Comparison of ENCODE assay signal across 15 cellular contexts in genomic region chrX:103656623-103657022, GRCh38. TPM values are rescaled to one million over a fixed set of nuclear protein-coding genes. Genes with fewer than 3 reads are reported as not detected.
DNase-seq lines count a peak whose midpoint lies in the region; ATAC-seq, FAIRE-seq and TF ChIP-seq lines count a peak whose summit lies in the region.
"Had no signal": no experiment of that assay in that cellular context is flagged by ENCODE, and none has a peak within 500 bp of the region (broad histone marks: within the 10 kb centered on the region; RNA-seq: fewer than 3 reads in every experiment).

No MANE protein-coding gene starts in this region.

- FAIRE-seq in GM12891 (lab: Jason Lieb, UNC) = no peak
- FAIRE-seq: A204.1, endometrium had no signal

- peak overlapping the region; percentile 44; the same call in 1 of the 2 replicates for H3K27ac ChIP-seq in HCT116 (ENCODE audit: low read depth, low read length)
- H3K27ac ChIP-seq: sigmoid colon, tibial artery had no signal

- TF ChIP-seq CTCF in HCT116 (IDR thresholded peaks at IDR 0.05 in 2 of 3, conservative IDR thresholded peaks at IDR 0.05 in 1 of 3; ENCODE audit: borderline replicate concordance in 1 of 3, insufficient read depth in 1 of 3, low read depth in 2 of 3, low read length in 2 of 3) = no peak

- no peaks in the 10 kb centered on the region for H4K20me1 ChIP-seq in HCT116 (ENCODE audit: insufficient read depth)

- no TSS peak for BruUV-seq in HCT116 (replicated peaks; lab: Mats Ljungman, UMichigan)

- CTCF ChIA-PET in HCT116 (lab: Charles Lee) = no interaction called here

- TF ChIP-seq POLR2A in HCT116 (IDR thresholded peaks at IDR 0.05; ENCODE audit: borderline replicate concordance, extremely low read depth, insufficient read depth, insufficient read length) = no peak
- TF ChIP-seq POLR2A in GM12891 (IDR thresholded peaks at IDR 0.05; ENCODE audit: low read depth, low read length) = no peak

- peak; percentile 18 for DNase-seq in 8988T
- peak; percentile 60 for DNase-seq in HCT116 (ENCODE audit: low read depth, low spot score)
- peak; percentile 72 for DNase-seq in SW480 (ENCODE audit: low spot score)
- DNase-seq in foreskin melanocyte = peak; percentile 77
- DNase-seq in G401 (ENCODE audit: low spot score) = no peak
- no peak for DNase-seq in GM12891 (ENCODE audit: insufficient read length, low spot score)
- DNase-seq: activated T-cell treated with anti-CD3 and anti-CD28 coated beads, Interleukin-2, amount 50 U/mL, for 48 hours; SHP77; sigmoid colon; tibial artery had no signal

- H3K79me2 ChIP-seq in HCT116 (ENCODE audit: insufficient read depth, low read length) = no peaks in the 10 kb centered on the region

- no peaks in the 10 kb centered on the region for H3K36me3 ChIP-seq in HCT116 (ENCODE audit: control insufficient read depth in 1 of 2, insufficient read depth in 2 of 2, low read length in 2 of 2)
- H3K36me3 ChIP-seq: sigmoid colon, tibial artery had no signal

- H3K9ac ChIP-seq in HCT116 (ENCODE audit: low read length) = no peak overlapping the region

- no peaks in the 10 kb centered on the region for H3K9me2 ChIP-seq in HCT116 (ENCODE audit: insufficient read depth)

- peak overlapping the region; percentile 56 for H3K4me2 ChIP-seq in HCT116 (ENCODE audit: low read length)

- POLR2A ChIA-PET in HCT116 (lab: Charles Lee) = no interaction called here

- peaks cover 11 to 27% of the 10 kb centered on the region in 2 experiments for H3K4me1 ChIP-seq in HCT116 (ENCODE audit: control insufficient read depth in 1 of 2, insufficient read depth in 2 of 2, low read length in 2 of 2)
- H3K4me1 ChIP-seq: sigmoid colon, tibial artery had no signal

- no peak overlapping the region for H3K4me3 ChIP-seq in HCT116 (replicated peaks in 1 of 2; ENCODE audit: low read depth in 1 of 2, low read length in 2 of 2)
- H3K4me3 ChIP-seq: sigmoid colon, tibial artery had no signal

- RAD21 ChIA-PET in HCT116 (lab: Charles Lee; ENCODE audit: low non-redundant PET in 1 of 2, low total read pairs in 2 of 2, uncharacterized antibody in 2 of 2, unreplicated experiment in 2 of 2) = no interaction called here

- H3K27me3 ChIP-seq in HCT116 (ENCODE audit: insufficient read depth, low read length) = no peaks in the 10 kb centered on the region
- H3K27me3 ChIP-seq: sigmoid colon, tibial artery had no signal

- H3K9me3 ChIP-seq in HCT116 (ENCODE audit: control insufficient read depth in 1 of 2, insufficient read depth in 1 of 2, low read depth in 1 of 2, low read length in 2 of 2) = no peaks in the 10 kb centered on the region
- H3K9me3 ChIP-seq: sigmoid colon, tibial artery had no signal

- intact Hi-C loops in HCT116 (cut with micrococcal nuclease) = no loop called here

- TF ChIP-seq RAD21 in HCT116 (IDR thresholded peaks at IDR 0.05; ENCODE audit: low read depth) = no peak; the same call in 1 of the 2 replicates

- ATAC-seq in HCT116 (peak; percentile 91), HG03095 (IDR thresholded peaks at IDR 0.05; ENCODE audit: unreplicated experiment) (no peak), HG02981 (IDR thresholded peaks at IDR 0.05; ENCODE audit: unreplicated experiment) (no peak)
- ATAC-seq: activated CD4-positive, CD25-positive, alpha-beta regulatory T cell treated with anti-CD3 and anti-CD28 coated beads, Interleukin-2, amount 50 U/mL, for 24 hours had no signal

- in situ Hi-C loops in G401 (cut with HindIII; ENCODE audit: low sequenced_read_pairs) = no loop called here

- no peak overlapping the region for H2AFZ ChIP-seq in HCT116 (ENCODE audit: low read depth, low read length, poor library complexity, severe bottlenecking)

TF ChIP-seq in HCT116, 20 proteins besides CTCF, POLR2A, EP300 and RAD21 (continues in another document):
- TF ChIP-seq EZH2phosphoT487 (IDR thresholded peaks at IDR 0.05; ENCODE audit: borderline replicate concordance) = no peak
- 0 out of 2 replicates have a peak, but pooled peaks have one; percentile 31 for TF ChIP-seq SIN3A (IDR thresholded peaks at IDR 0.05; ENCODE audit: low read depth)
- no peak for TF ChIP-seq ATF3 (IDR thresholded peaks at IDR 0.05)
- peak; percentile 54; the same call in 1 of the 2 replicates for TF ChIP-seq SRF (IDR thresholded peaks at IDR 0.05; ENCODE audit: low read depth)
- TF ChIP-seq FOSL1 (IDR thresholded peaks at IDR 0.05; ENCODE audit: low read depth) = peak; percentile 83
- TF ChIP-seq JUND (IDR thresholded peaks at IDR 0.05) = peak; percentile 61
- TF ChIP-seq MAX (IDR thresholded peaks at IDR 0.05) = 0 out of 2 replicates have a peak, but pooled peaks have one; percentile 38
- TF ChIP-seq CBX3 (IDR thresholded peaks at IDR 0.05; ENCODE audit: low read depth) = peak; percentile 33; the same call in 1 of the 2 replicates
- no peak for TF ChIP-seq TCF7L2 (IDR thresholded peaks at IDR 0.05; ENCODE audit: borderline replicate concordance, extremely low read depth, insufficient read depth, insufficient read length)
- TF ChIP-seq YY1 (IDR thresholded peaks at IDR 0.05; ENCODE audit: extremely low read depth, insufficient replicate concordance, low read depth, low read length) = no peak
- no peak for TF ChIP-seq POLR2AphosphoS5 (IDR thresholded peaks at IDR 0.05; ENCODE audit: low read depth, low read length)

TF ChIP-seq in GM12891, 5 proteins besides CTCF, POLR2A, EP300 and RAD21:
- TF ChIP-seq SPI1 (IDR thresholded peaks at IDR 0.05; ENCODE audit: low read depth, low read length) = no peak
- TF ChIP-seq PAX5 (IDR thresholded peaks at IDR 0.05; ENCODE audit: insufficient read depth, low read length, severe bottlenecking) = no peak
- no peak for TF ChIP-seq POLR2AphosphoS5 (IDR thresholded peaks at IDR 0.05; ENCODE audit: low read depth, low read length)
- TF ChIP-seq TAF1 (IDR thresholded peaks at IDR 0.05; ENCODE audit: low read depth, low read length) = no peak
- TF ChIP-seq POU2F2 (IDR thresholded peaks at IDR 0.05; ENCODE audit: low read depth, low read length) = no peak

RNA-seq across cellular contexts. Expression of gene TCEAL1, which starts 27.8 kb away (rescaled TPM):
- not detected for total RNA-seq in HCT116 (2021; ENCODE audit: unreplicated experiment)
- not detected in 2 replicates for polyA plus RNA-seq in HCT116 (2012)
- total RNA-seq in G401 (2014; rRNA removed; shearing (Covaris generic)) = 9.8 and 27.0 TPM in 2 replicates
- polyA plus RNA-seq in GM12891 (2012; ENCODE audit: low read depth, missing spikeins) = 10.5 TPM

RNA-seq across cellular contexts. Expression of gene MORF4L2, which starts 29.9 kb away (rescaled TPM):
- 308 TPM for total RNA-seq in HCT116 (2021; ENCODE audit: unreplicated experiment)
- polyA plus RNA-seq in HCT116 (2012) = 212 and 213 TPM in 2 replicates
- 666 and 732 TPM in 2 replicates for total RNA-seq in G401 (2014; rRNA removed; shearing (Covaris generic))
- 130 TPM for polyA plus RNA-seq in GM12891 (2012; ENCODE audit: low read depth, missing spikeins)

RNA-seq across cellular contexts. Expression of gene TCEAL3, which starts 48.9 kb away (rescaled TPM):
- not detected for total RNA-seq in HCT116 (2021; ENCODE audit: unreplicated experiment)
- polyA plus RNA-seq in HCT116 (2012) = not detected in 2 replicates
- 2.6 TPM in 1 of 2 replicates, not detected in the other for total RNA-seq in G401 (2014; rRNA removed; shearing (Covaris generic))
- 15.3 TPM for polyA plus RNA-seq in GM12891 (2012; ENCODE audit: low read depth, missing spikeins)

RNA-seq across cellular contexts. Expression of gene TMEM31, which starts 54.1 kb away (rescaled TPM):
- total RNA-seq in HCT116 (2021; ENCODE audit: unreplicated experiment) = not detected
- polyA plus RNA-seq in HCT116 (2012) = 0.11 TPM in 1 of 2 replicates, not detected in the other
- not detected in 2 replicates for total RNA-seq in G401 (2014; rRNA removed; shearing (Covaris generic))
- polyA plus RNA-seq in GM12891 (2012; ENCODE audit: low read depth, missing spikeins) = not detected
- total RNA-seq: sigmoid colon had no signal
- polyA plus RNA-seq: sigmoid colon had no signal

Comparison
In these comparisons a context has a peak if more than half of its experiments do, and no peak if none do; other contexts are left out.
1. DNase-seq: peak in 8988T (single experiment), HCT116 (single experiment), SW480 (single experiment) and foreskin melanocyte (single experiment); none in G401 (single experiment) and GM12891 (single experiment).